In the genomic region with DNA sequence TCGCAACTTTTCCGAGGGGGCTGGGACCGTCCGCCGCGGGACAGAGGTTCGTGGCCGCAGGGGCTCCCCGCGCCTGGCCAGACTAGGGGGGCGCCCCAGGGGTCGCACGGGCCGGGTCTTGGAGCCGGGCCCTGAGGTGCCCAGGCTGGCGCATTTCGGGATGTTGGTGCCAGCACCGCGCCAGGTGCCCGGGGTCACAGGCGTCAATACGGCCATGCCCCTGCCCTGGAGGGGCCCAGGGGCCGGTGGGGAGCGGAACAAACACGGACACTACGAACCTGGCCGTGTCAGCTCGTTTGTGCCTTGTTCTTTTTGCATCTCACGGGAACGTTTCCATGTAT, we compare ENCODE assay signal across 8 cellular contexts. TPM values are rescaled to one million over a fixed set of nuclear protein-coding genes. Genes with fewer than 3 reads are reported as not detected.
DNase-seq lines count a peak whose midpoint lies in the region; ATAC-seq and TF ChIP-seq lines count a peak whose summit lies in the region.

No MANE protein-coding gene starts in this region.

- TF ChIP-seq CTCF in fibroblast of villous mesenchyme (IDR thresholded peaks at IDR 0.05; ENCODE audit: insufficient read depth, low read depth, low read length): no peak
- TF ChIP-seq CTCF in retinal pigment epithelial cell (conservative IDR thresholded peaks at IDR 0.05; ENCODE audit: low read depth, low read length): no peak
- TF ChIP-seq CTCF in GM13976 (IDR thresholded peaks at IDR 0.05; ENCODE audit: borderline replicate concordance, control extremely low read depth, extremely low read depth, insufficient read depth, missing control alignments): no peak

- H3K4me1 ChIP-seq in SJSA1 (replicated peaks): peaks cover 26% of the 10 kb centered on the region

- H3K36me3 ChIP-seq in SJSA1: no peaks in the 10 kb centered on the region; the same call in 1 of the 2 replicates

- H3K27ac ChIP-seq in SJSA1: no peak overlapping the region

- no peak for DNase-seq in SJSA1 (ENCODE audit: low read depth in 1 of 2, low spot score in 2 of 2)
- DNase-seq in fibroblast of villous mesenchyme (ENCODE audit: low read depth): no peak
- DNase-seq in retinal pigment epithelial cell (ENCODE audit: low read depth): no peak
- no peak for DNase-seq in SK-N-DZ (ENCODE audit: low spot score)
- DNase-seq in GM13976 (ENCODE audit: low spot score): no peak
- DNase-seq in Kasumi-1 (lab: John Stamatoyannopoulos, UW): no peak
- no peak for DNase-seq in NCI-H128 (lab: John Stamatoyannopoulos, UW; ENCODE audit: unreplicated experiment)

- H3K9me3 ChIP-seq in SJSA1 (replicated peaks): no peaks in the 10 kb centered on the region

- peak overlapping the region; percentile 47 for H3K4me3 ChIP-seq in SJSA1
- peak overlapping the region; percentile 62 for H3K4me3 ChIP-seq in fibroblast of villous mesenchyme (ENCODE audit: low read depth, low read length)
- H3K4me3 ChIP-seq in retinal pigment epithelial cell (ENCODE audit: low read length): peak overlapping the region; percentile 29

- ATAC-seq in GM18511 (IDR thresholded peaks at IDR 0.05; ENCODE audit: unreplicated experiment): peak; percentile 18

- in situ Hi-C loops in GM13976 (cut with MboI; ENCODE audit: low sequenced_read_pairs, unreplicated experiment): no loop called here

- H3K27me3 ChIP-seq in SJSA1 (replicated peaks): peaks cover 19% of the 10 kb centered on the region

RNA-seq across cellular contexts. Expression of a gene that starts 0.4 kb away (rescaled TPM):
- 0.38 and 2.2 TPM in 2 replicates for total RNA-seq in SJSA1 (2014; rRNA removed; shearing (Covaris generic))
- 1.7 and 2.6 TPM in 2 replicates for total RNA-seq in fibroblast of villous mesenchyme
- 0.23 and 0.90 TPM in 2 replicates for polyA plus RNA-seq in SK-N-DZ (2014; cell fraction: cytosol; rRNA removed)
- 0.33 TPM in 1 of 2 replicates, not detected in the other for polyA plus RNA-seq in SK-N-DZ (2014; cell fraction: nucleus; rRNA removed)

RNA-seq across cellular contexts. Expression of a gene that starts 40.8 kb away (rescaled TPM):
- 100 and 122 TPM in 2 replicates for total RNA-seq in SJSA1 (2014; rRNA removed; shearing (Covaris generic))
- total RNA-seq in fibroblast of villous mesenchyme: 83.1 and 101 TPM in 2 replicates
- polyA plus RNA-seq in SK-N-DZ (2014; cell fraction: cytosol; rRNA removed): 70.0 and 78.0 TPM in 2 replicates
- 49.3 and 50.9 TPM in 2 replicates for polyA plus RNA-seq in SK-N-DZ (2014; cell fraction: nucleus; rRNA removed)
